In the genomic region with DNA sequence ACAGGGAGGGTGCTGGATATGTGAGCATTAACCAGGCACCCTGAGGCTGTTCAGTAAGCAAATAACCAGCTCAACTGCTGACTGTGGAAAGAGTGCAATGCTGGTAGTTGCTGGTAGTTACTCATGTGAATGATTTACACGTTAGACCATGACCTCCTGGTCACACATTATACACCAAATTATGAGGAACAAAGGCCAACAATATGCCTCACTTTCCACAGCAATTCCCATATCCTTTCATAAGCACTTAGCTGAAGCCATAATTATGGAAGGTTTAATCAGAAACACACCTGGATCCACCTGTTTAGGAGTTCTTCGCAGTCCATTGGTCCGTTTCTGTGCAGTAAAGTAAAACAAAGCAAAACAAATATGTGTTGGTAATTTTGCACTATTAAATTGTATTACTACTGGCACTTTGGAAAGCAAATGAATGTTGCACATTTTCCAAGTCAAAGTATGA, we compare ENCODE assay signal across 14 cellular contexts.
A peak's percentile ranks its signal among the peaks of the same experiment; 100 is the strongest.
DNase-seq lines count a peak whose midpoint lies in the region; ATAC-seq and TF ChIP-seq lines count a peak whose summit lies in the region.
"Had no signal": no experiment of that assay in that cellular context is flagged by ENCODE, and none has a peak within 500 bp of the region (broad histone marks: within the 10 kb centered on the region; RNA-seq: fewer than 3 reads in every experiment).

No MANE protein-coding gene starts in this region.

- intact Hi-C loops in breast epithelium (cut with DNase I; ENCODE audit: low total_unique reads) = no loop called here

- no peak for TF ChIP-seq CTCF in 22Rv1 (IDR thresholded peaks at IDR 0.05)
- TF ChIP-seq CTCF in breast epithelium (IDR thresholded peaks at IDR 0.05) = no peak
- no peak for TF ChIP-seq CTCF in gastroesophageal sphincter (IDR thresholded peaks at IDR 0.05)

- H3K27me3 ChIP-seq in breast epithelium (no peaks in the 10 kb centered on the region), gastroesophageal sphincter (no peaks in the 10 kb centered on the region)

- TF ChIP-seq EP300 in gastroesophageal sphincter (IDR thresholded peaks at IDR 0.05) = no peak

- no peaks in the 10 kb centered on the region for H3K36me3 ChIP-seq in breast epithelium
- no peaks in the 10 kb centered on the region for H3K36me3 ChIP-seq in gastroesophageal sphincter
- H3K36me3 ChIP-seq: WERI-Rb-1 had no signal

- H3K4me3 Mint-ChIP-seq in activated T-cell treated with anti-CD3 and anti-CD28 coated beads, Interleukin-2, amount 50 U/mL, for 4 hours = no peak overlapping the region
- H3K4me3 Mint-ChIP-seq: activated naive CD8-positive, alpha-beta T cell treated with anti-CD3 and anti-CD28 coated beads, Interleukin-2, amount 10 ng/mL, durations not matched to agents 7 days and 5 days had no signal

- TF ChIP-seq POLR2A in breast epithelium (IDR thresholded peaks at IDR 0.05) = no peak
- no peak for TF ChIP-seq POLR2A in gastroesophageal sphincter (IDR thresholded peaks at IDR 0.05)

- no peaks in the 10 kb centered on the region for H3K4me1 ChIP-seq in breast epithelium
- H3K4me1 ChIP-seq in gastroesophageal sphincter = peaks cover 0 to 23% (median 0%) of the 10 kb centered on the region in 3 donors

- H3K4me3 ChIP-seq in breast epithelium = peak overlapping the region in 1 of 3 donors; percentile 49
- no peak overlapping the region for H3K4me3 ChIP-seq in gastroesophageal sphincter

- H3K9me3 Mint-ChIP-seq in activated T-cell treated with anti-CD3 and anti-CD28 coated beads, Interleukin-2, amount 50 U/mL, for 4 hours = no peaks in the 10 kb centered on the region
- H3K9me3 Mint-ChIP-seq: activated naive CD8-positive, alpha-beta T cell treated with anti-CD3 and anti-CD28 coated beads, Interleukin-2, amount 10 ng/mL, durations not matched to agents 7 days and 5 days had no signal

- H3K9me3 ChIP-seq in breast epithelium (no peaks in the 10 kb centered on the region), gastroesophageal sphincter (no peaks in the 10 kb centered on the region)

- WGBS in gastroesophageal sphincter (ENCODE audit: low coverage in 1 of 2), 2 donors = 63 to 83% methylated on average over 3 of the region's 3 CpGs

- peak; percentile 98 for DNase-seq in NCI-H146 (lab: John Stamatoyannopoulos, UW)
- DNase-seq in breast epithelium (ENCODE audit: low spot score in 2 of 2) = no peak
- peak; percentile 82 for DNase-seq in left kidney (ENCODE audit: low read depth, low spot score)
- no peak for DNase-seq in activated T-cell treated with anti-CD3 and anti-CD28 coated beads, Interleukin-2, amount 50 U/mL, for 4 hours
- no peak for DNase-seq in mesenteric fat pad (ENCODE audit: low spot score)
- no peak for DNase-seq in cerebellum (ENCODE audit: low spot score)
- DNase-seq: activated naive CD8-positive, alpha-beta T cell treated with anti-CD3 and anti-CD28 coated beads, Interleukin-2, amount 10 ng/mL, durations not matched to agents 7 days and 5 days; foreskin melanocyte; NCI-H446 treated with DMSO at 0.1 percent for 48 hours; occipital lobe; SHP77 treated with DMSO at 0.1 percent for 48 hours; WERI-Rb-1 had no signal

- no peaks in the 10 kb centered on the region for H3K27me3 Mint-ChIP-seq in activated T-cell treated with anti-CD3 and anti-CD28 coated beads, Interleukin-2, amount 50 U/mL, for 4 hours (ENCODE audit: low read depth)
- H3K27me3 Mint-ChIP-seq: activated naive CD8-positive, alpha-beta T cell treated with anti-CD3 and anti-CD28 coated beads, Interleukin-2, amount 10 ng/mL, durations not matched to agents 7 days and 5 days had no signal

- no peaks in the 10 kb centered on the region for H3K4me1 Mint-ChIP-seq in activated T-cell treated with anti-CD3 and anti-CD28 coated beads, Interleukin-2, amount 50 U/mL, for 4 hours (ENCODE audit: low read depth)
- H3K4me1 Mint-ChIP-seq: activated naive CD8-positive, alpha-beta T cell treated with anti-CD3 and anti-CD28 coated beads, Interleukin-2, amount 10 ng/mL, durations not matched to agents 7 days and 5 days had no signal

- H3K27ac ChIP-seq in 22Rv1 (peak overlapping the region; percentile 95), breast epithelium (peak overlapping the region; percentile 52 to 59), gastroesophageal sphincter (peak overlapping the region in 1 of 4 donors; percentile 21)
- H3K27ac ChIP-seq: WERI-Rb-1 had no signal

- no peaks in the 10 kb centered on the region for H3K36me3 Mint-ChIP-seq in activated T-cell treated with anti-CD3 and anti-CD28 coated beads, Interleukin-2, amount 50 U/mL, for 4 hours (ENCODE audit: insufficient read depth)
- H3K36me3 Mint-ChIP-seq: activated naive CD8-positive, alpha-beta T cell treated with anti-CD3 and anti-CD28 coated beads, Interleukin-2, amount 10 ng/mL, durations not matched to agents 7 days and 5 days had no signal

- ATAC-seq in activated T-cell treated with anti-CD3 and anti-CD28 coated beads, Interleukin-2, amount 50 U/mL, for 4 hours = no peak
- no peak for ATAC-seq in gastroesophageal sphincter

Comparison
In these comparisons a context has a peak if more than half of its experiments do, and no peak if none do; other contexts are left out.
1. DNase-seq: peak in NCI-H146 (single experiment) and left kidney (single experiment); none in breast epithelium (0 of 2), activated T-cell treated with anti-CD3 and anti-CD28 coated beads, Interleukin-2, amount 50 U/mL, for 4 hours (single experiment), mesenteric fat pad (single experiment) and cerebellum (single experiment).